ENCODE assay signal across 12 cellular contexts in the genomic region with DNA sequence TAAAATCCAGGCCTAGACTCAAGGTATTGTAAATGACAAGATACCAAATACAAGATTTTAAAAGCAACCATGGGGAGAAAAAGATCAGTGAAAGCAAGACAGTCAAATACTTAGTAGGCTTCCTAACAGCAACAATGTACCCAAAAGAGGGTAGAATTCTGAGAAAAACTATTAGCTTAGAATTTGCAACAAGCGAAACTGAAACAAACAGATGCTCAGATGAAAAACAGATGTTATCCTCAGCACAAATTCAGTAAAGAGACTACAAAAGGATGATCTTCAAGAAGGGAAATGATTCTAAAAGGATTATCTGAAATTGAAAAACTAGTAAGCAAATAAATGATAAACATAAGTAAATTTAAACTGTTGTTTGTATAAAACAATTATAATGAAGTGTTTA. TPM values are rescaled to one million over a fixed set of nuclear protein-coding genes. Genes with fewer than 3 reads are reported as not detected.
DNase-seq lines count a peak whose midpoint lies in the region; ATAC-seq, FAIRE-seq and TF ChIP-seq lines count a peak whose summit lies in the region.
"Had no signal": no experiment of that assay in that cellular context is flagged by ENCODE, and none has a peak within 500 bp of the region (broad histone marks: within the 10 kb centered on the region; RNA-seq: fewer than 3 reads in every experiment).

No MANE protein-coding gene starts in this region.

- peak overlapping the region; percentile 69 for H3K27ac Mint-ChIP-seq in activated CD8-positive, alpha-beta T cell treated with anti-CD3 and anti-CD28 coated beads for 36 hours
- H3K27ac Mint-ChIP-seq: dendritic cell treated with granulocyte-macrophage colony-stimulating factor and Interleukin-4, amounts not matched to agents 40 ng/mL and 50 ng/mL, for 4 days had no signal

- CTCF ChIA-PET in activated CD8-positive, alpha-beta T cell treated with anti-CD3 and anti-CD28 coated beads for 36 hours (lab: Charles Lee), result interaction anchor here (1.2 kb wide), 1 partner anchor 17 kb away, joined by 4 read pairs; no protein-coding TSS in a partner anchor

- no peaks in the 10 kb centered on the region for H3K27me3 ChIP-seq in trophoblast cell (ENCODE audit: insufficient read depth, low read length)

- no peak overlapping the region for H3K4ac ChIP-seq in trophoblast cell (ENCODE audit: low read depth, low read length)

- ATAC-seq in GM19372 (IDR thresholded peaks at IDR 0.05; ENCODE audit: low read depth, unreplicated experiment) (peak; percentile 84), HG03060 (IDR thresholded peaks at IDR 0.05; ENCODE audit: low read depth, unreplicated experiment) (peak; percentile 68), esophagus mucosa (no peak)
- ATAC-seq in activated CD8-positive, alpha-beta T cell treated with anti-CD3 and anti-CD28 coated beads for 36 hours, result no peak

- DNase-seq in activated CD8-positive, alpha-beta T cell treated with anti-CD3 and anti-CD28 coated beads for 36 hours, result no peak
- no peak for DNase-seq in mesenteric fat pad (ENCODE audit: low spot score)
- no peak for DNase-seq in trophoblast cell
- no peak for DNase-seq in D341Med (ENCODE audit: low spot score)
- DNase-seq: naive B cell had no signal

- H2AK5ac ChIP-seq in trophoblast cell (ENCODE audit: low read length), result no peak overlapping the region

- H2BK120ac ChIP-seq in trophoblast cell (ENCODE audit: insufficient read depth, low read length, poor library complexity), result no peak overlapping the region

- no peak overlapping the region for H3K4me3 ChIP-seq in trophoblast cell (ENCODE audit: low read depth, low read length)

- H3K79me1 ChIP-seq in trophoblast cell (ENCODE audit: low read length), result no peaks in the 10 kb centered on the region

- no peaks in the 10 kb centered on the region for H3K27me3 Mint-ChIP-seq in activated CD8-positive, alpha-beta T cell treated with anti-CD3 and anti-CD28 coated beads for 36 hours
- H3K27me3 Mint-ChIP-seq: dendritic cell treated with granulocyte-macrophage colony-stimulating factor and Interleukin-4, amounts not matched to agents 40 ng/mL and 50 ng/mL, for 4 days; naive B cell had no signal

- H3K4me1 ChIP-seq in trophoblast cell (ENCODE audit: control insufficient read depth in 1 of 2, insufficient read depth in 2 of 2, low read length in 2 of 2), result no peaks in the 10 kb centered on the region

- H3K23ac ChIP-seq in trophoblast cell (ENCODE audit: low read length), result no peak overlapping the region

- TF ChIP-seq CTCF in activated CD8-positive, alpha-beta T cell treated with anti-CD3 and anti-CD28 coated beads for 36 hours (IDR thresholded peaks at IDR 0.05), result no peak

- H3K14ac ChIP-seq in trophoblast cell (ENCODE audit: low read length), result no peak overlapping the region

- peaks cover 15% of the 10 kb centered on the region for H3K36me3 Mint-ChIP-seq in activated CD8-positive, alpha-beta T cell treated with anti-CD3 and anti-CD28 coated beads for 36 hours (ENCODE audit: low read depth)

- no peaks in the 10 kb centered on the region for H3K9me3 Mint-ChIP-seq in activated CD8-positive, alpha-beta T cell treated with anti-CD3 and anti-CD28 coated beads for 36 hours
- H3K9me3 Mint-ChIP-seq: dendritic cell treated with granulocyte-macrophage colony-stimulating factor and Interleukin-4, amounts not matched to agents 40 ng/mL and 50 ng/mL, for 4 days had no signal

- H3K9ac ChIP-seq in trophoblast cell (ENCODE audit: low read length), result no peak overlapping the region

- no peak overlapping the region for H3K27ac ChIP-seq in trophoblast cell (ENCODE audit: low read depth, low read length)
- H3K27ac ChIP-seq: VCaP had no signal

- no CpG with 5 or more reads among the region's 1 CpG for WGBS in trophoblast cell (ENCODE audit: extremely low coverage, insufficient coverage, insufficient read length)

- H3K18ac ChIP-seq in trophoblast cell (ENCODE audit: low read length), result no peak overlapping the region

- H2BK5ac ChIP-seq in trophoblast cell (ENCODE audit: low read depth, low read length, poor library complexity), result no peak overlapping the region

- H3K9me3 ChIP-seq in trophoblast cell (ENCODE audit: insufficient read depth, low read depth, low read length), result no peaks in the 10 kb centered on the region

- H2BK12ac ChIP-seq in trophoblast cell (ENCODE audit: low read length), result no peak overlapping the region

- no peak overlapping the region for H2AFZ ChIP-seq in trophoblast cell (ENCODE audit: insufficient read depth, low read length, poor library complexity)

- peak; percentile 70 for FAIRE-seq in G401.6 (lab: Jason Lieb, UNC)

- peaks cover 10% of the 10 kb centered on the region for H3K4me1 Mint-ChIP-seq in activated CD8-positive, alpha-beta T cell treated with anti-CD3 and anti-CD28 coated beads for 36 hours (ENCODE audit: low read depth)
- H3K4me1 Mint-ChIP-seq: naive B cell had no signal

- no peak overlapping the region for H3K4me3 Mint-ChIP-seq in activated CD8-positive, alpha-beta T cell treated with anti-CD3 and anti-CD28 coated beads for 36 hours
- H3K4me3 Mint-ChIP-seq: dendritic cell treated with granulocyte-macrophage colony-stimulating factor and Interleukin-4, amounts not matched to agents 40 ng/mL and 50 ng/mL, for 4 days; naive B cell had no signal

- intact Hi-C loops in activated CD8-positive, alpha-beta T cell treated with anti-CD3 and anti-CD28 coated beads for 36 hours (cut with micrococcal nuclease), result no loop called here

- H3K36me3 ChIP-seq in trophoblast cell (ENCODE audit: control insufficient read depth in 1 of 2, insufficient read depth in 2 of 2, low read length in 2 of 2), result peaks cover 2 to 5% of the 10 kb centered on the region in 2 experiments

- H3K4me2 ChIP-seq in trophoblast cell (ENCODE audit: low read length), result no peak overlapping the region

- H4K12ac ChIP-seq in trophoblast cell (ENCODE audit: low read depth, low read length), result no peak overlapping the region

- H3K79me2 ChIP-seq in trophoblast cell (ENCODE audit: control insufficient read depth, insufficient read depth, low read length, poor library complexity), result no peaks in the 10 kb centered on the region

- POLR2A ChIA-PET in activated CD8-positive, alpha-beta T cell treated with anti-CD3 and anti-CD28 coated beads for 36 hours (lab: Charles Lee), result interaction anchor here (0.7 kb wide), 1 partner anchor 8 kb away, joined by 3 read pairs; no protein-coding TSS in a partner anchor

- no peak overlapping the region for H4K8ac ChIP-seq in trophoblast cell (ENCODE audit: low read depth, low read length)

- H4K91ac ChIP-seq in trophoblast cell (ENCODE audit: low read depth, low read length), result no peak overlapping the region

RNA-seq across cellular contexts. Expression of gene PDC, which starts 40.0 kb away (rescaled TPM):
- total RNA-seq in activated CD8-positive, alpha-beta T cell treated with anti-CD3 and anti-CD28 coated beads for 36 hours, result not detected
- not detected for total RNA-seq in mesenteric fat pad
- not detected in 2 replicates for polyA plus RNA-seq in trophoblast cell (2013)
- total RNA-seq in esophagus mucosa, result not detected
- total RNA-seq: M059J had no signal

RNA-seq across cellular contexts. Expression of gene ODR4, which starts 45.3 kb away (rescaled TPM):
- total RNA-seq in activated CD8-positive, alpha-beta T cell treated with anti-CD3 and anti-CD28 coated beads for 36 hours, result 10 to 100 TPM; 13.4 to 13.6 TPM
- total RNA-seq in mesenteric fat pad, result 21.8 TPM
- polyA plus RNA-seq in trophoblast cell (2013), result 27.9 and 28.2 TPM in 2 replicates
- total RNA-seq in esophagus mucosa, result 8.9 TPM

RNA-seq across cellular contexts. Expression of gene TPR, which starts 45.9 kb away (rescaled TPM):
- total RNA-seq in activated CD8-positive, alpha-beta T cell treated with anti-CD3 and anti-CD28 coated beads for 36 hours, result 100 to 1,000 TPM; 120 to 139 TPM
- total RNA-seq in mesenteric fat pad (76.0 TPM), esophagus mucosa (57.0 TPM)
- polyA plus RNA-seq in trophoblast cell (2013), result 81.1 and 88.7 TPM in 2 replicates

Comparison
In these comparisons a context has a peak if more than half of its experiments do, and no peak if none do; other contexts are left out.
1. ATAC-seq: peak in GM19372 (single experiment) and HG03060 (single experiment); none in activated CD8-positive, alpha-beta T cell treated with anti-CD3 and anti-CD28 coated beads for 36 hours (single experiment) and esophagus mucosa (single experiment).